10 cellular contexts compared by ENCODE assay signal in the genomic region with DNA sequence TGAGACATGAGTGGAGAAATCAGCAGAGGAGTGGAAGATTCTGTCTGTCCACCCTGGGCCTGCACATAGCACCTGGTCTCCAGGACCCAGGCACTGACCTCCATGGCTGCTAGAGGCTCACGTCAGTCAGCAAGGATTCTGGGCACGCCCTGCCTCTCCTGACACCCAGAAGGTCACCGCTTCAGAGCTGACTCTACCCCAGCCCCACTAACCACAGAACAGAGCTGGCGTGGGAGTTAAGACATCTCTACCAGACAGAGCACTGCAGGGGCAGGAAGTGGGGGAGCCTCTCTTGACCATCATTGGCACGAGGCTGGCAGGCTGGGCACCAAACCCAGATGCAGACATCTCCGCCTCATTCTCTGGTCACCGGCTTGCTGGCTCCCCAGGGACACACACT. TPM values are rescaled to one million over a fixed set of nuclear protein-coding genes. Genes with fewer than 3 reads are reported as not detected.
A peak's percentile ranks its signal among the peaks of the same experiment; 100 is the strongest.
DNase-seq lines count a peak whose midpoint lies in the region; ATAC-seq and TF ChIP-seq lines count a peak whose summit lies in the region.
"Had no signal": no experiment of that assay in that cellular context is flagged by ENCODE, and none has a peak within 500 bp of the region (broad histone marks: within the 10 kb centered on the region; RNA-seq: fewer than 3 reads in every experiment).

No MANE protein-coding gene starts in this region.

- intact Hi-C loops in natural killer cell (cut with micrococcal nuclease), result no loop called here
- intact Hi-C loops in esophagus muscularis mucosa (cut with DNase I), result no loop called here

- peak overlapping the region; percentile 61; the same call in 1 of the 2 replicates for H3K9ac ChIP-seq in OCI-LY1 (ENCODE audit: low read length)

- TF ChIP-seq CTCF in natural killer cell (IDR thresholded peaks at IDR 0.05) (no peak), OCI-LY1 (IDR thresholded peaks at IDR 0.05; ENCODE audit: low read length) (no peak), esophagus muscularis mucosa (IDR thresholded peaks at IDR 0.05) (no peak), chondrocyte (IDR thresholded peaks at IDR 0.05) (no peak)

- no peaks in the 10 kb centered on the region for H4K20me1 ChIP-seq in OCI-LY1 (ENCODE audit: insufficient read depth, low read length)

- peaks cover 44% of the 10 kb centered on the region for H3K36me3 ChIP-seq in OCI-LY1 (ENCODE audit: insufficient read depth, low read length)
- H3K36me3 ChIP-seq in esophagus muscularis mucosa, result no peaks in the 10 kb centered on the region

- no peaks in the 10 kb centered on the region for H3K27me3 ChIP-seq in OCI-LY1 (ENCODE audit: insufficient read depth, low read length)
- no peaks in the 10 kb centered on the region for H3K27me3 ChIP-seq in esophagus muscularis mucosa

- peaks cover 27 to 29% of the 10 kb centered on the region in 2 donors for H3K4me1 Mint-ChIP-seq in natural killer cell treated with Interleukin-12 subunit alpha and Interleukin-12 subunit beta and Interleukin-15 and Interleukin-18, amount 100 ng/mL, for 72 hours (ENCODE audit: low read depth in 2 of 2)
- H3K4me1 Mint-ChIP-seq in natural killer cell (peaks cover 25 to 36% of the 10 kb centered on the region in 2 donors), chondrocyte (ENCODE audit: low read depth) (peaks cover 48% of the 10 kb centered on the region)

- TF ChIP-seq POLR2A in esophagus muscularis mucosa (IDR thresholded peaks at IDR 0.05; ENCODE audit: low read depth), result no peak

- H3K9me3 ChIP-seq in OCI-LY1 (ENCODE audit: low read length) (no peaks in the 10 kb centered on the region), esophagus muscularis mucosa (no peaks in the 10 kb centered on the region)

- peak overlapping the region; percentile 79 for H3K4me2 ChIP-seq in OCI-LY1 (ENCODE audit: low read length)

- H3K4me3 ChIP-seq in OCI-LY1 (ENCODE audit: low read depth, low read length, poor library complexity, severe bottlenecking) (peak overlapping the region; percentile 64), esophagus muscularis mucosa (peak overlapping the region; percentile 68 to 95 (median 76))

- H3K27me3 Mint-ChIP-seq in natural killer cell treated with Interleukin-12 subunit alpha and Interleukin-12 subunit beta and Interleukin-15 and Interleukin-18, amount 100 ng/mL, for 72 hours, result peaks cover 0 to 7% of the 10 kb centered on the region in 2 donors
- H3K27me3 Mint-ChIP-seq in natural killer cell (ENCODE audit: low read depth in 2 of 2), result no peaks in the 10 kb centered on the region
- no peaks in the 10 kb centered on the region for H3K27me3 Mint-ChIP-seq in chondrocyte (ENCODE audit: low read depth)

- peak; percentile 65 to 71 for ATAC-seq in natural killer cell treated with Interleukin-12 subunit alpha and Interleukin-12 subunit beta and Interleukin-15 and Interleukin-18, amount 100 ng/mL, for 72 hours
- ATAC-seq in natural killer cell (no peak), GM19467 (IDR thresholded peaks at IDR 0.05; ENCODE audit: unreplicated experiment) (no peak)

- H3K36me3 Mint-ChIP-seq in natural killer cell treated with Interleukin-12 subunit alpha and Interleukin-12 subunit beta and Interleukin-15 and Interleukin-18, amount 100 ng/mL, for 72 hours, result peaks cover under 1% of the 10 kb centered on the region
- H3K36me3 Mint-ChIP-seq in natural killer cell, result no peaks in the 10 kb centered on the region
- peaks cover 4% of the 10 kb centered on the region for H3K36me3 Mint-ChIP-seq in chondrocyte (ENCODE audit: low read depth)

- no peak for TF ChIP-seq EP300 in esophagus muscularis mucosa (IDR thresholded peaks at IDR 0.05)

- H3K27ac Mint-ChIP-seq in natural killer cell treated with Interleukin-12 subunit alpha and Interleukin-12 subunit beta and Interleukin-15 and Interleukin-18, amount 100 ng/mL, for 72 hours, result no peak overlapping the region
- H3K27ac Mint-ChIP-seq in natural killer cell (no peak overlapping the region), chondrocyte (ENCODE audit: unreplicated experiment) (no peak overlapping the region)

- no peaks in the 10 kb centered on the region for H3K9me3 Mint-ChIP-seq in natural killer cell treated with Interleukin-12 subunit alpha and Interleukin-12 subunit beta and Interleukin-15 and Interleukin-18, amount 100 ng/mL, for 72 hours
- H3K9me3 Mint-ChIP-seq in natural killer cell, result no peaks in the 10 kb centered on the region
- H3K9me3 Mint-ChIP-seq in chondrocyte (ENCODE audit: low read depth), result no peaks in the 10 kb centered on the region

- peaks cover 40% of the 10 kb centered on the region for H3K4me1 ChIP-seq in OCI-LY1 (ENCODE audit: insufficient read depth, low read length, severe bottlenecking)
- H3K4me1 ChIP-seq in esophagus muscularis mucosa, result peaks cover 3 to 57% (median 49%) of the 10 kb centered on the region in 4 donors

- no peaks in the 10 kb centered on the region for H3K9me2 ChIP-seq in OCI-LY1 (ENCODE audit: low read depth, low read length)

- H2AFZ ChIP-seq in OCI-LY1 (ENCODE audit: low read length), result no peak overlapping the region

- H3K4me3 Mint-ChIP-seq in natural killer cell treated with Interleukin-12 subunit alpha and Interleukin-12 subunit beta and Interleukin-15 and Interleukin-18, amount 100 ng/mL, for 72 hours, result peak overlapping the region; percentile 52
- H3K4me3 Mint-ChIP-seq in natural killer cell (no peak overlapping the region), chondrocyte (ENCODE audit: unreplicated experiment) (no peak overlapping the region)

- H3K79me2 ChIP-seq in OCI-LY1 (ENCODE audit: insufficient read depth, low read length), result no peaks in the 10 kb centered on the region

- no peaks in the 10 kb centered on the region for H3F3A ChIP-seq in OCI-LY1 (ENCODE audit: insufficient read depth, low read length)

- peak overlapping the region; percentile 2 for H3K27ac ChIP-seq in OCI-LY1 (ENCODE audit: low read depth, low read length, poor library complexity, severe bottlenecking)
- H3K27ac ChIP-seq in esophagus muscularis mucosa (replicated peaks in 1 of 4), result peak overlapping the region in 3 of 4 donors; percentile 19 to 70 (median 20)

- WGBS in esophagus muscularis mucosa, result no CpG with 5 or more reads among the region's 7 CpGs

- DNase-seq in natural killer cell treated with Interleukin-12 subunit alpha and Interleukin-12 subunit beta and Interleukin-15 and Interleukin-18, amount 100 ng/mL, for 72 hours (ENCODE audit: low spot score), result peak; percentile 71
- DNase-seq in natural killer cell (no peak), esophagus muscularis mucosa (ENCODE audit: extremely low spot score) (no peak), NAMALWA (ENCODE audit: low spot score) (no peak), NCI-H1417 treated with DMSO at 0.1 percent for 48 hours (lab: John Stamatoyannopoulos, UW) (no peak), chondrocyte (ENCODE audit: low spot score) (no peak)
- DNase-seq: DMS79, NCI-H748 treated with DMSO at 0.1 percent for 48 hours had no signal

RNA-seq across cellular contexts. Expression of a gene that starts 3.0 kb away (rescaled TPM):
- 10 to 100 TPM; 23.3 to 71.9 TPM for total RNA-seq in natural killer cell treated with Interleukin-12 subunit alpha and Interleukin-12 subunit beta and Interleukin-15 and Interleukin-18, amount 100 ng/mL, for 72 hours
- total RNA-seq in natural killer cell (1 to 10 TPM; 5.4 to 9.2 (median 7.6) TPM), esophagus muscularis mucosa (10 to 100 TPM; 21.2 to 70.6 (median 53.8) TPM), chondrocyte (57.5 to 69.3 TPM (median 62.6 TPM) in 3 replicates)

RNA-seq across cellular contexts. Expression of a gene that starts 54.7 kb away (rescaled TPM):
- total RNA-seq in natural killer cell treated with Interleukin-12 subunit alpha and Interleukin-12 subunit beta and Interleukin-15 and Interleukin-18, amount 100 ng/mL, for 72 hours, result 1 to 10 TPM; 4.9 to 7.4 TPM
- total RNA-seq in natural killer cell (10 to 100 TPM; 14.1 to 19.7 (median 16.6) TPM), esophagus muscularis mucosa (1 to 10 TPM; 5.8 to 8.6 (median 7.5) TPM), chondrocyte (3.8 to 4.9 TPM (median 4.0 TPM) in 3 replicates)

Comparison
In these comparisons a context has a peak if more than half of its experiments do, and no peak if none do; other contexts are left out.
1. ATAC-seq: peak in natural killer cell treated with Interleukin-12 subunit alpha and Interleukin-12 subunit beta and Interleukin-15 and Interleukin-18, amount 100 ng/mL, for 72 hours (2 of 2); none in natural killer cell (0 of 3) and GM19467 (single experiment).